In genomic region chr1:8239039-8239305, GRCh38 we compare ENCODE assay signal across 10 cellular contexts.
A peak's percentile ranks its signal among the peaks of the same experiment; 100 is the strongest.
DNase-seq lines count a peak whose midpoint lies in the region; ATAC-seq and TF ChIP-seq lines count a peak whose summit lies in the region.
"Had no signal": no experiment of that assay in that cellular context is flagged by ENCODE, and none has a peak within 500 bp of the region (broad histone marks: within the 10 kb centered on the region; RNA-seq: fewer than 3 reads in every experiment).

No MANE protein-coding gene starts in this region.

- H3K4ac ChIP-seq in neuronal stem cell (ENCODE audit: low read length), result no peak overlapping the region

- peak; percentile 80 for ATAC-seq in Panc1
- no peak for ATAC-seq in activated CD4-positive, alpha-beta T cell treated with anti-CD3 and anti-CD28 coated beads for 36 hours
- no peak for ATAC-seq in GM18519 (IDR thresholded peaks at IDR 0.05; ENCODE audit: low FRiP score, unreplicated experiment)

- no peak overlapping the region for H3K4me3 ChIP-seq in Panc1 (ENCODE audit: low read depth in 2 of 2, low read length in 2 of 2)
- H3K4me3 ChIP-seq in neuronal stem cell (ENCODE audit: low read length in 2 of 2), result no peak overlapping the region
- H3K4me3 ChIP-seq: thoracic aorta had no signal

- intact Hi-C loops in Panc1 (cut with micrococcal nuclease; ENCODE audit: unreplicated experiment), result loop anchor here (5.0 kb wide), 1 partner anchor 212 kb away; the partner anchor contains the start of gene ERRFI1
- intact Hi-C loops in activated CD4-positive, alpha-beta T cell treated with anti-CD3 and anti-CD28 coated beads for 36 hours (cut with DNase I, micrococcal nuclease), result no loop called here

- H4K91ac ChIP-seq in neuronal stem cell (ENCODE audit: low read depth, low read length, poor library complexity), result no peak overlapping the region

- BruUV-seq in Panc1 (replicated peaks; lab: Mats Ljungman, UMichigan), result no TSS peak

- H3K36me3 ChIP-seq in Panc1 (ENCODE audit: control insufficient read depth, insufficient read depth, low read length), result no peaks in the 10 kb centered on the region
- no peaks in the 10 kb centered on the region for H3K36me3 ChIP-seq in neuronal stem cell (replicated peaks in 1 of 2; ENCODE audit: control insufficient read depth in 2 of 2, insufficient read depth in 2 of 2, low read length in 2 of 2)
- H3K36me3 ChIP-seq: thoracic aorta had no signal

- no peak overlapping the region for H2BK5ac ChIP-seq in neuronal stem cell (ENCODE audit: low read length)

- DNase-seq in Caki2 (ENCODE audit: low read depth) (peak; percentile 46), Panc1 (ENCODE audit: low read depth, low spot score) (peak; percentile 48), fibroblast of gingiva (ENCODE audit: low read depth) (peak; percentile 59), neuronal stem cell (ENCODE audit: low spot score) (no peak), cerebellar nuclear complex (lab: John Stamatoyannopoulos, UW) (no peak), kidney tubule cell (ENCODE audit: low spot score) (no peak)
- no peak for DNase-seq in activated CD4-positive, alpha-beta T cell treated with anti-CD3 and anti-CD28 coated beads for 36 hours
- DNase-seq: NCI-H1105 had no signal

- no peaks in the 10 kb centered on the region for H3K9me3 ChIP-seq in Panc1 (ENCODE audit: control insufficient read depth, insufficient read depth, low read depth, low read length)
- no peaks in the 10 kb centered on the region for H3K9me3 ChIP-seq in neuronal stem cell (replicated peaks in 1 of 2; ENCODE audit: control insufficient read depth in 2 of 2, insufficient read depth in 1 of 2, low read depth in 1 of 2, low read length in 2 of 2)
- H3K9me3 ChIP-seq: thoracic aorta had no signal

- no peaks in the 10 kb centered on the region for H3K27me3 ChIP-seq in Panc1 (ENCODE audit: control insufficient read depth, insufficient read depth, low read length)
- H3K27me3 ChIP-seq in neuronal stem cell (ENCODE audit: control insufficient read depth in 3 of 3, insufficient read depth in 3 of 3, low read depth in 1 of 3, low read length in 3 of 3), result no peaks in the 10 kb centered on the region

- no peak overlapping the region for H4K8ac ChIP-seq in neuronal stem cell (ENCODE audit: low read depth, low read length)

- no peak overlapping the region for H3K4me3 Mint-ChIP-seq in activated CD4-positive, alpha-beta T cell treated with anti-CD3 and anti-CD28 coated beads for 36 hours

- H2BK12ac ChIP-seq in neuronal stem cell (ENCODE audit: low read length), result no peak overlapping the region

- WGBS in neuronal stem cell (ENCODE audit: extremely low coverage in 2 of 2, insufficient read length in 2 of 2, insufficient replicate concordance in 1 of 2), 2 donors, result no CpG with 5 or more reads among the region's 5 CpGs

- H3K23ac ChIP-seq in neuronal stem cell (ENCODE audit: low read depth, low read length, poor library complexity), result no peak overlapping the region

- H3K27ac ChIP-seq in Panc1 (ENCODE audit: low read length), result peak overlapping the region; percentile 86
- peak overlapping the region; percentile 72 for H3K27ac ChIP-seq in neuronal stem cell (replicated peaks; ENCODE audit: low read length)

- POLR2A ChIA-PET in Panc1 (lab: Charles Lee), result no interaction called here
- POLR2A ChIA-PET in activated CD4-positive, alpha-beta T cell treated with anti-CD3 and anti-CD28 coated beads for 36 hours (lab: Charles Lee), result no interaction called here

- H3K9ac ChIP-seq in neuronal stem cell (ENCODE audit: low read depth, low read length, poor library complexity), result no peak overlapping the region

- H3K36me3 Mint-ChIP-seq in activated CD4-positive, alpha-beta T cell treated with anti-CD3 and anti-CD28 coated beads for 36 hours (ENCODE audit: low read depth), result no peaks in the 10 kb centered on the region

- H3K27ac Mint-ChIP-seq in activated CD4-positive, alpha-beta T cell treated with anti-CD3 and anti-CD28 coated beads for 36 hours, result no peak overlapping the region

- H3K4me1 Mint-ChIP-seq in activated CD4-positive, alpha-beta T cell treated with anti-CD3 and anti-CD28 coated beads for 36 hours, result no peaks in the 10 kb centered on the region

- no peaks in the 10 kb centered on the region for H3K9me3 Mint-ChIP-seq in activated CD4-positive, alpha-beta T cell treated with anti-CD3 and anti-CD28 coated beads for 36 hours (ENCODE audit: low read depth)

- H2AK5ac ChIP-seq in neuronal stem cell (ENCODE audit: low read depth, low read length), result no peak overlapping the region

- H3K4me1 ChIP-seq in Panc1 (ENCODE audit: control insufficient read depth, insufficient read depth, low read length), result peaks cover 24% of the 10 kb centered on the region
- peaks cover 1 to 17% of the 10 kb centered on the region in 2 donors for H3K4me1 ChIP-seq in neuronal stem cell (ENCODE audit: control insufficient read depth in 2 of 2, insufficient read depth in 1 of 2, low read depth in 1 of 2, low read length in 2 of 2)

- H3K79me1 ChIP-seq in neuronal stem cell (ENCODE audit: low read depth, low read length), result no peaks in the 10 kb centered on the region

- no peak overlapping the region for H2AFZ ChIP-seq in neuronal stem cell (ENCODE audit: low read length)

- in situ Hi-C loops in Caki2 (cut with HindIII; ENCODE audit: low pct_unique_long_range_greater_than_20kb, low sequenced_read_pairs) (no loop called here), Panc1 (cut with HindIII; ENCODE audit: low pct_unique_long_range_greater_than_20kb, low sequenced_read_pairs) (no loop called here)

- CTCF ChIA-PET in Panc1 (lab: Charles Lee), result interaction anchor here (0.7 kb wide), 2 partner anchors 26 to 214 kb away, joined by 9 to 15 read pairs; no protein-coding TSS in a partner anchor
- CTCF ChIA-PET in activated CD4-positive, alpha-beta T cell treated with anti-CD3 and anti-CD28 coated beads for 36 hours (lab: Charles Lee), result interaction anchor here (1.0 to 1.6 kb wide), 2 partner anchors 64 to 323 kb away, joined by 3 read pairs; no protein-coding TSS in a partner anchor

- peaks cover 6% of the 10 kb centered on the region for H3K27me3 Mint-ChIP-seq in activated CD4-positive, alpha-beta T cell treated with anti-CD3 and anti-CD28 coated beads for 36 hours

- TF ChIP-seq CTCF in Panc1 (IDR thresholded peaks at IDR 0.05), result no peak

- H3K4me2 ChIP-seq in neuronal stem cell (ENCODE audit: insufficient read depth, low read length, poor library complexity, severe bottlenecking), result no peak overlapping the region

- no peak overlapping the region for H3K14ac ChIP-seq in neuronal stem cell (ENCODE audit: low read length)

- H2BK15ac ChIP-seq in neuronal stem cell (ENCODE audit: low read length), result no peak overlapping the region

- H3K18ac ChIP-seq in neuronal stem cell (ENCODE audit: low read length), result no peak overlapping the region

- H2BK120ac ChIP-seq in neuronal stem cell (ENCODE audit: low read depth, low read length), result no peak overlapping the region

Comparison
In these comparisons a context has a peak if more than half of its experiments do, and no peak if none do; other contexts are left out.
1. DNase-seq: peak in Caki2 (single experiment), Panc1 (single experiment) and fibroblast of gingiva (single experiment); none in neuronal stem cell (single experiment), cerebellar nuclear complex (0 of 2), activated CD4-positive, alpha-beta T cell treated with anti-CD3 and anti-CD28 coated beads for 36 hours (single experiment) and kidney tubule cell (single experiment).